In genomic region chr14:103091883-103092222, GRCh38 we compare ENCODE assay signal across 9 cellular contexts. TPM values are rescaled to one million over a fixed set of nuclear protein-coding genes. Genes with fewer than 3 reads are reported as not detected.
A peak's percentile ranks its signal among the peaks of the same experiment; 100 is the strongest.
DNase-seq lines count a peak whose midpoint lies in the region; ATAC-seq and TF ChIP-seq lines count a peak whose summit lies in the region.
"Had no signal": no experiment of that assay in that cellular context is flagged by ENCODE, and none has a peak within 500 bp of the region (broad histone marks: within the 10 kb centered on the region; RNA-seq: fewer than 3 reads in every experiment).

No MANE protein-coding gene starts in this region.

- peak in 1 of 7 experiments; percentile 7 for TF ChIP-seq CTCF in stomach (IDR thresholded peaks at IDR 0.05)

- peaks cover 20% of the 10 kb centered on the region for H3K27me3 ChIP-seq in iPS-20b (ENCODE audit: insufficient read depth, low read length)
- peaks cover 0 to 23% (median 0%) of the 10 kb centered on the region in 3 donors for H3K27me3 ChIP-seq in stomach

- 32 to 71% (median 34%) methylated on average over 4 to 9 of the region's 9 CpGs for WGBS in stomach, 5 donors

- TF ChIP-seq POLR2A in stomach (IDR thresholded peaks at IDR 0.05), result no peak

- no peaks in the 10 kb centered on the region for H3K9me3 Mint-ChIP-seq in activated T-cell treated with anti-CD3 and anti-CD28 coated beads, Interleukin-2, amount 50 U/mL, for 24 hours
- H3K9me3 Mint-ChIP-seq: activated naive CD8-positive, alpha-beta T cell treated with anti-CD3 and anti-CD28 coated beads, Interleukin-2, amount 10 ng/mL, durations not matched to agents 7 days and 5 days had no signal

- H3K4me3 ChIP-seq in iPS-20b (ENCODE audit: low read length) (peak overlapping the region; percentile 58; the same call in 1 of the 2 replicates), stomach (peak overlapping the region; percentile 49 to 56 (median 52))

- H3K36me3 Mint-ChIP-seq in activated T-cell treated with anti-CD3 and anti-CD28 coated beads, Interleukin-2, amount 50 U/mL, for 24 hours (ENCODE audit: low read depth), result no peaks in the 10 kb centered on the region
- no peaks in the 10 kb centered on the region for H3K36me3 Mint-ChIP-seq in T-helper 17 cell (ENCODE audit: low read depth)
- H3K36me3 Mint-ChIP-seq: activated naive CD8-positive, alpha-beta T cell treated with anti-CD3 and anti-CD28 coated beads, Interleukin-2, amount 10 ng/mL, durations not matched to agents 7 days and 5 days had no signal

- no peak for TF ChIP-seq EP300 in stomach (IDR thresholded peaks at IDR 0.05)

- H3K9ac ChIP-seq in iPS-20b (ENCODE audit: low read depth, low read length), result no peak overlapping the region

- H3K4me1 Mint-ChIP-seq in activated T-cell treated with anti-CD3 and anti-CD28 coated beads, Interleukin-2, amount 50 U/mL, for 24 hours (ENCODE audit: low read depth), result peaks cover 7% of the 10 kb centered on the region
- H3K4me1 Mint-ChIP-seq in T-helper 17 cell, result peaks cover 3% of the 10 kb centered on the region
- H3K4me1 Mint-ChIP-seq: activated naive CD8-positive, alpha-beta T cell treated with anti-CD3 and anti-CD28 coated beads, Interleukin-2, amount 10 ng/mL, durations not matched to agents 7 days and 5 days had no signal

- ATAC-seq in T-helper 17 cell, result no peak

- peak overlapping the region; percentile 42 for H3K4me3 Mint-ChIP-seq in activated T-cell treated with anti-CD3 and anti-CD28 coated beads, Interleukin-2, amount 50 U/mL, for 24 hours
- peak overlapping the region; percentile 36 for H3K4me3 Mint-ChIP-seq in T-helper 17 cell
- H3K4me3 Mint-ChIP-seq: activated naive CD8-positive, alpha-beta T cell treated with anti-CD3 and anti-CD28 coated beads, Interleukin-2, amount 10 ng/mL, durations not matched to agents 7 days and 5 days had no signal

- H3K4me1 ChIP-seq in iPS-20b (ENCODE audit: insufficient read depth, low read length) (no peaks in the 10 kb centered on the region), stomach (peaks cover 38 to 62% (median 51%) of the 10 kb centered on the region in 4 donors)

- H3K36me3 ChIP-seq in iPS-20b (ENCODE audit: insufficient read depth, low read depth, low read length) (no peaks in the 10 kb centered on the region), stomach (no peaks in the 10 kb centered on the region)

- H3K27ac Mint-ChIP-seq in activated T-cell treated with anti-CD3 and anti-CD28 coated beads, Interleukin-2, amount 50 U/mL, for 24 hours, result no peak overlapping the region
- no peak overlapping the region for H3K27ac Mint-ChIP-seq in T-helper 17 cell
- H3K27ac Mint-ChIP-seq: activated naive CD8-positive, alpha-beta T cell treated with anti-CD3 and anti-CD28 coated beads, Interleukin-2, amount 10 ng/mL, durations not matched to agents 7 days and 5 days had no signal

- intact Hi-C loops in stomach (cut with DNase I; ENCODE audit: low total_unique reads), result no loop called here

- DNase-seq in activated T-cell treated with anti-CD3 and anti-CD28 coated beads, Interleukin-2, amount 50 U/mL, for 24 hours, result no peak
- DNase-seq in activated T-cell treated with anti-CD3 and anti-CD28 coated beads, Interleukin-2, amount 50 U/mL, for 48 hours, result no peak
- DNase-seq in T-helper 17 cell, result no peak
- DNase-seq in stomach, result no peak
- no peak for DNase-seq in activated CD4-positive, alpha-beta T cell treated with anti-CD3 and anti-CD28 coated beads for 48 hours
- DNase-seq in activated effector memory CD4-positive, alpha-beta T cell treated with Interleukin-2 at 50 U/mL for 16 hours, result no peak
- DNase-seq in medulla oblongata (ENCODE audit: extremely low spot score), result no peak

- H3K27me3 Mint-ChIP-seq in activated T-cell treated with anti-CD3 and anti-CD28 coated beads, Interleukin-2, amount 50 U/mL, for 24 hours, result peaks cover 10% of the 10 kb centered on the region
- H3K27me3 Mint-ChIP-seq in T-helper 17 cell, result peaks cover 8% of the 10 kb centered on the region

- H3K9me3 ChIP-seq in T-helper 17 cell (ENCODE audit: control insufficient read depth, low read length, poor library complexity, severe bottlenecking) (no peaks in the 10 kb centered on the region), iPS-20b (ENCODE audit: insufficient read depth, low read depth, low read length) (no peaks in the 10 kb centered on the region), stomach (no peaks in the 10 kb centered on the region)

- H3K27ac ChIP-seq in iPS-20b (ENCODE audit: low read length) (no peak overlapping the region), stomach (peak overlapping the region; percentile 26 to 78 (median 65))

RNA-seq across cellular contexts. Expression of gene EXOC3L4, which starts 2.7 kb away (rescaled TPM):
- total RNA-seq in T-helper 17 cell (not detected), stomach (10 to 100 TPM in 3 of 5 donors, 1 to 10 TPM in 2; 1.3 to 82.8 (median 38.5) TPM)
- 10 to 100 TPM in 2 of 3 donors, 1 to 10 TPM in 1; 9.9 to 21.6 (median 10.8) TPM for polyA plus RNA-seq in stomach
- total RNA-seq: activated naive CD8-positive, alpha-beta T cell treated with anti-CD3 and anti-CD28 coated beads, Interleukin-2, amount 10 ng/mL, durations not matched to agents 7 days and 5 days had no signal

RNA-seq across cellular contexts. Expression of gene LBHD2, which starts 7.8 kb away (rescaled TPM):
- not detected for total RNA-seq in T-helper 17 cell
- total RNA-seq in stomach, result not detected
- not detected for polyA plus RNA-seq in stomach
- total RNA-seq: activated naive CD8-positive, alpha-beta T cell treated with anti-CD3 and anti-CD28 coated beads, Interleukin-2, amount 10 ng/mL, durations not matched to agents 7 days and 5 days had no signal

RNA-seq across cellular contexts. Expression of gene TNFAIP2, which starts 31.4 kb away (rescaled TPM):
- total RNA-seq in T-helper 17 cell (10 to 100 TPM in 1 of 2 donors, 1 to 10 TPM in 1; 6.3 to 20.6 TPM), stomach (100 to 1,000 TPM in 2 of 5 donors, 10 to 100 TPM in 3; 30.7 to 279 (median 48.7) TPM)
- 100 to 1,000 TPM in 1 of 3 donors, 10 to 100 TPM in 2; 63.8 to 211 (median 82.2) TPM for polyA plus RNA-seq in stomach

RNA-seq across cellular contexts. Expression of gene CDC42BPB, which starts 34.5 kb away (rescaled TPM):
- 10 to 100 TPM; 11.6 to 16.3 TPM for total RNA-seq in T-helper 17 cell
- 100 to 1,000 TPM in 4 of 5 donors, 10 to 100 TPM in 1; 85.2 to 400 (median 191) TPM for total RNA-seq in stomach
- polyA plus RNA-seq in stomach, result 10 to 100 TPM; 16.3 to 23.7 (median 20.6) TPM
